8 cellular contexts compared by ENCODE assay signal in the genomic region with DNA sequence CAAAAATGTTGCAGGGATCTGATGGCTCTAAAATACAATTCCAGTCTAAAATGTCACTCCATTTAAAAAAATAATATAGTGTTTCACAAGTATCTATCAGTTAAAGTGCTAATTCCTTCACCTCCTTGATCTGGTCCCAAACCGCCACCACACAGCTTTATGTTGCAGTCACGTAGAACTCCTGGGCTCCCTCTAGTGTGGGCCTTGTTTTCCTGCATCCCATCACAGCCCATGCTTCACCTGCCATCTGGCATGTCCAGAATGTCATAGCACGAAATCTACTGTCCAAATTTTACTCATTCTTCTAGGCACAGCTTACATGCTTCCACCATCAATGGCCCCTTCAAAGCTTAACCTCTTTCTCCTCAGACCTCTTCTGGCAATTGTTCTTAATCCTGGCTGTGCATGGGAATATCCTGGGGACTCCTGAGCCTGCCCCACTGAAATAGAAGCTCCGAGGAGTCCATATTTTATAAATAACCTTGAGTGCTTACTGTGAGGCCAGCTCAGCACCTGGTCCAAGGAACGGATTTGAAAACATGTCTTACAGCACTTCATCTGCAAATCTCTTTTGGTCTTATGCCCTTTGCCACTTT. TPM values are rescaled to one million over a fixed set of nuclear protein-coding genes. Genes with fewer than 3 reads are reported as not detected.
DNase-seq lines count a peak whose midpoint lies in the region; ATAC-seq, FAIRE-seq and TF ChIP-seq lines count a peak whose summit lies in the region.

No MANE protein-coding gene starts in this region.

- peak; percentile 76 for FAIRE-seq in kidney (lab: Jason Lieb, UNC)

- no peak overlapping the region for H3K4me3 Mint-ChIP-seq in activated T-helper 1 cell treated with anti-CD3 and anti-CD28 coated beads, Interleukin-12 subunit alpha, Interleukin-12 subunit beta, Interleukin-2, Interleukin-4 antibody, amounts not matched to agents 30 ng/mL and 10 ng/mL and 1 ng/mL, durations not matched to agents 14 hours and 24 hours and 36 hours

- H3K36me3 ChIP-seq in kidney (ENCODE audit: control insufficient read depth in 1 of 2, insufficient read depth in 2 of 2, low read length in 2 of 2), result no peaks in the 10 kb centered on the region

- H3K9ac ChIP-seq in kidney (ENCODE audit: low read length in 2 of 2), result no peak overlapping the region

- intact Hi-C loops in kidney (cut with DNase I), result no loop called here
- intact Hi-C loops in activated T-helper 1 cell treated with anti-CD3 and anti-CD28 coated beads, Interleukin-12 subunit alpha, Interleukin-12 subunit beta, Interleukin-2, Interleukin-4 antibody, amounts not matched to agents 30 ng/mL and 10 ng/mL and 1 ng/mL, durations not matched to agents 14 hours and 24 hours and 36 hours (cut with micrococcal nuclease), result no loop called here

- H3K27me3 ChIP-seq in AG04450 (ENCODE audit: control insufficient read depth, insufficient read depth, low read length), result no peaks in the 10 kb centered on the region
- H3K27me3 ChIP-seq in HL-60 (ENCODE audit: insufficient read depth, poor library complexity, severe bottlenecking), result no peaks in the 10 kb centered on the region

- ATAC-seq in GM21367 (IDR thresholded peaks at IDR 0.05; ENCODE audit: unreplicated experiment), result no peak
- no peak for ATAC-seq in GM19395 (IDR thresholded peaks at IDR 0.05; ENCODE audit: unreplicated experiment)

- H3K4me3 ChIP-seq in AG04450 (ENCODE audit: low read depth, low read length) (no peak overlapping the region), HL-60 (replicated peaks; ENCODE audit: insufficient read depth, low read length) (no peak overlapping the region), kidney (ENCODE audit: low read length in 2 of 2) (no peak overlapping the region)

- no peaks in the 10 kb centered on the region for H3K27me3 Mint-ChIP-seq in activated T-helper 1 cell treated with anti-CD3 and anti-CD28 coated beads, Interleukin-12 subunit alpha, Interleukin-12 subunit beta, Interleukin-2, Interleukin-4 antibody, amounts not matched to agents 30 ng/mL and 10 ng/mL and 1 ng/mL, durations not matched to agents 14 hours and 24 hours and 36 hours (ENCODE audit: insufficient read depth)

- POLR2A ChIA-PET in AG04450 (lab: Yijun Ruan, JAX), result interaction anchor here (0.7 kb wide), 1 partner anchor 1745 kb away, joined by 4 read pairs; no protein-coding TSS in a partner anchor

- H3K27ac ChIP-seq in AG04450 (ENCODE audit: low read depth, low read length) (no peak overlapping the region), HL-60 (replicated peaks) (no peak overlapping the region), kidney (ENCODE audit: low read depth in 2 of 2, low read length in 2 of 2) (no peak overlapping the region)

- no peaks in the 10 kb centered on the region for H3K9me3 Mint-ChIP-seq in activated T-helper 1 cell treated with anti-CD3 and anti-CD28 coated beads, Interleukin-12 subunit alpha, Interleukin-12 subunit beta, Interleukin-2, Interleukin-4 antibody, amounts not matched to agents 30 ng/mL and 10 ng/mL and 1 ng/mL, durations not matched to agents 14 hours and 24 hours and 36 hours

- no peak overlapping the region for H3K27ac Mint-ChIP-seq in activated T-helper 1 cell treated with anti-CD3 and anti-CD28 coated beads, Interleukin-12 subunit alpha, Interleukin-12 subunit beta, Interleukin-2, Interleukin-4 antibody, amounts not matched to agents 30 ng/mL and 10 ng/mL and 1 ng/mL, durations not matched to agents 14 hours and 24 hours and 36 hours

- peak; percentile 55 for TF ChIP-seq CTCF in AG04450 (IDR thresholded peaks at IDR 0.05; ENCODE audit: low read depth, low read length)
- peak; percentile 73 for TF ChIP-seq CTCF in GM12873 (IDR thresholded peaks at IDR 0.05; ENCODE audit: insufficient read depth, low read depth, low read length, missing control alignments)
- TF ChIP-seq CTCF in HL-60 (IDR thresholded peaks at IDR 0.05; ENCODE audit: insufficient read depth, low read length), result peak; percentile 56
- TF ChIP-seq CTCF in kidney (IDR thresholded peaks at IDR 0.05; ENCODE audit: borderline replicate concordance, extremely low read depth, insufficient read depth), result peak; percentile 51

- no peaks in the 10 kb centered on the region for H3K4me1 Mint-ChIP-seq in activated T-helper 1 cell treated with anti-CD3 and anti-CD28 coated beads, Interleukin-12 subunit alpha, Interleukin-12 subunit beta, Interleukin-2, Interleukin-4 antibody, amounts not matched to agents 30 ng/mL and 10 ng/mL and 1 ng/mL, durations not matched to agents 14 hours and 24 hours and 36 hours (ENCODE audit: low read depth)

- peaks cover 0 to 6% of the 10 kb centered on the region in 2 donors for H3K4me1 ChIP-seq in kidney (ENCODE audit: control insufficient read depth in 1 of 2, insufficient read depth in 1 of 2, low read depth in 1 of 2, low read length in 2 of 2)

- CTCF ChIA-PET in AG04450 (lab: Charles Lee), result interaction anchor here (0.7 to 1.7 kb wide), 6 partner anchors 9 to 28 kb away, joined by 3 to 14 read pairs (median 3); no protein-coding TSS in a partner anchor

- no peaks in the 10 kb centered on the region for H3K36me3 Mint-ChIP-seq in activated T-helper 1 cell treated with anti-CD3 and anti-CD28 coated beads, Interleukin-12 subunit alpha, Interleukin-12 subunit beta, Interleukin-2, Interleukin-4 antibody, amounts not matched to agents 30 ng/mL and 10 ng/mL and 1 ng/mL, durations not matched to agents 14 hours and 24 hours and 36 hours (ENCODE audit: low read depth)

- DNase-seq in AG04450 (ENCODE audit: low read depth, low spot score), result no peak
- peak in 1 of 2 experiments; percentile 12 for DNase-seq in HL-60 (ENCODE audit: low read depth in 1 of 2, low spot score in 1 of 2)
- DNase-seq in SHP77 (lab: John Stamatoyannopoulos, UW), result peak; percentile 44 to 49
- no peak for DNase-seq in kidney
- no peak for DNase-seq in activated T-helper 1 cell treated with anti-CD3 and anti-CD28 coated beads, Interleukin-12 subunit alpha, Interleukin-12 subunit beta, Interleukin-2, Interleukin-4 antibody, amounts not matched to agents 30 ng/mL and 10 ng/mL and 1 ng/mL, durations not matched to agents 14 hours and 24 hours and 36 hours (ENCODE audit: low spot score)

- H3K9me3 ChIP-seq in AG04450 (ENCODE audit: control insufficient read depth, insufficient read depth, low read length) (no peaks in the 10 kb centered on the region), kidney (ENCODE audit: control insufficient read depth in 1 of 2, low read length in 2 of 2) (no peaks in the 10 kb centered on the region)

RNA-seq across cellular contexts. Expression of a gene that starts 15.5 kb away (rescaled TPM):
- polyA plus RNA-seq in AG04450 (2011; rRNA removed) (not detected in 2 replicates), kidney (ENCODE audit: insufficient read depth, low read depth, low replicate concordance) (7.9 TPM)
- polyA minus RNA-seq in AG04450 (2011; rRNA and poly(A)+ RNA removed), result not detected in 2 replicates
- 5.5 TPM for total RNA-seq in kidney
- total RNA-seq in activated T-helper 1 cell treated with anti-CD3 and anti-CD28 coated beads, Interleukin-12 subunit alpha, Interleukin-12 subunit beta, Interleukin-2, Interleukin-4 antibody, amounts not matched to agents 30 ng/mL and 10 ng/mL and 1 ng/mL, durations not matched to agents 14 hours and 24 hours and 36 hours, result not detected in 2 replicates

RNA-seq across cellular contexts. Expression of a gene that starts 50.9 kb away (rescaled TPM):
- polyA plus RNA-seq in AG04450 (2011; rRNA removed), result not detected in 2 replicates
- not detected in 2 replicates for polyA minus RNA-seq in AG04450 (2011; rRNA and poly(A)+ RNA removed)
- total RNA-seq in kidney, result 0.09 TPM
- polyA plus RNA-seq in kidney (ENCODE audit: insufficient read depth, low read depth, low replicate concordance), result not detected
- not detected in 2 replicates for total RNA-seq in activated T-helper 1 cell treated with anti-CD3 and anti-CD28 coated beads, Interleukin-12 subunit alpha, Interleukin-12 subunit beta, Interleukin-2, Interleukin-4 antibody, amounts not matched to agents 30 ng/mL and 10 ng/mL and 1 ng/mL, durations not matched to agents 14 hours and 24 hours and 36 hours

Comparison
In these comparisons a context has a peak if more than half of its experiments do, and no peak if none do; other contexts are left out.
1. DNase-seq: peak in SHP77 (2 of 2); none in AG04450 (single experiment), kidney (single experiment) and activated T-helper 1 cell treated with anti-CD3 and anti-CD28 coated beads, Interleukin-12 subunit alpha, Interleukin-12 subunit beta, Interleukin-2, Interleukin-4 antibody, amounts not matched to agents 30 ng/mL and 10 ng/mL and 1 ng/mL, durations not matched to agents 14 hours and 24 hours and 36 hours (single experiment).
2. Peak in every context shown above with its lines, with median percentiles within 50 percentile points of each other: CTCF ChIP-seq.